ENCODE assay signal across 8 cellular contexts in the genomic region with DNA sequence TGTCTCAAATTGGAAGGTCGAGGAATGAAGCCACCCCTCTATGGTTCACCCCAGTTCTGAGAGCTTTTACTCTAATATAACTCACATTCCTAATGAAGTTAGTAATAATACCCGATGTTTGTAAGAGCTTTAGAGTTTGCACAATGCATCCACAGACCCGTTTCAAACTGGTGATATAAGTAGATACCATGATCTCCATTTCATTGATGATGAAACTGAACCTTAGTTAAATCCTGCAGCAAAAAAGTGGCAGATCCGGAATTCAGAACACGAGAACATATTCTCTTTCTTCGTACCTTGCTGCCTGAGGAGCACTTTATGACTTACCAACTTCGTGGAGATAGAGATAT. TPM values are rescaled to one million over a fixed set of nuclear protein-coding genes. Genes with fewer than 3 reads are reported as not detected.
DNase-seq lines count a peak whose midpoint lies in the region; ATAC-seq, FAIRE-seq and TF ChIP-seq lines count a peak whose summit lies in the region.

No MANE protein-coding gene starts in this region.

- ATAC-seq in Panc1: no peak
- no peak for ATAC-seq in pancreas
- ATAC-seq in HG02642 (IDR thresholded peaks at IDR 0.05; ENCODE audit: poor library complexity, unreplicated experiment): no peak

- H3K4me3 Mint-ChIP-seq in Caco-2 (ENCODE audit: unreplicated experiment): peak overlapping the region; percentile 88

- intact Hi-C loops in Caco-2 (cut with micrococcal nuclease; ENCODE audit: unreplicated experiment) (loop anchor here (2.0 to 10.0 kb wide), 3 partner anchors 37 to 93 kb away; no protein-coding TSS in a partner anchor), Panc1 (cut with micrococcal nuclease; ENCODE audit: unreplicated experiment) (no loop called here), pancreas (cut with DNase I) (no loop called here)

- H3K36me3 ChIP-seq in Caco-2 (ENCODE audit: control insufficient read depth, insufficient read depth, low read length): no peaks in the 10 kb centered on the region
- no peaks in the 10 kb centered on the region; the same call in 1 of the 2 replicates for H3K36me3 ChIP-seq in Panc1 (ENCODE audit: control insufficient read depth, insufficient read depth, low read length)
- no peaks in the 10 kb centered on the region for H3K36me3 ChIP-seq in pancreas

- DNase-seq in Caco-2 (no peak), Panc1 (ENCODE audit: low read depth, low spot score) (no peak), epithelial cell of proximal tubule (ENCODE audit: low read depth) (no peak), pancreas (no peak), DMS79 treated with DMSO at 0.1 percent for 48 hours (lab: John Stamatoyannopoulos, UW) (no peak), UCSD-AML1 (lab: John Stamatoyannopoulos, UW; ENCODE audit: unreplicated experiment) (no peak)
- DNase-seq in stimulated activated CD4-positive, alpha-beta T cell treated with anti-CD3 and anti-CD28 coated beads, Interleukin-4, amount 100 ng/mL, for 4 hours: no peak

- POLR2A ChIA-PET in Caco-2 (lab: Charles Lee) (interaction anchor here (0.7 to 1.3 kb wide), 4 partner anchors 18 to 409 kb away, joined by 3 to 16 read pairs (median 6); no protein-coding TSS in a partner anchor), Panc1 (lab: Charles Lee) (interaction anchor here (0.7 to 1.0 kb wide), 3 partner anchors 14 to 32 kb away, joined by 4 to 16 read pairs (median 4); no protein-coding TSS in a partner anchor)

- H3K9me3 Mint-ChIP-seq in Caco-2 (ENCODE audit: unreplicated experiment): no peaks in the 10 kb centered on the region

- peaks cover 25% of the 10 kb centered on the region for H3K4me1 Mint-ChIP-seq in Caco-2 (ENCODE audit: low read depth, unreplicated experiment)

- no peaks in the 10 kb centered on the region for H3K27me3 Mint-ChIP-seq in Caco-2 (ENCODE audit: insufficient read depth, unreplicated experiment)

- H3K27me3 ChIP-seq in Caco-2 (replicated peaks; ENCODE audit: control insufficient read depth, insufficient read depth, low read length) (no peaks in the 10 kb centered on the region), Panc1 (ENCODE audit: control insufficient read depth, insufficient read depth, low read length) (no peaks in the 10 kb centered on the region), pancreas (no peaks in the 10 kb centered on the region)

- CTCF ChIA-PET in Caco-2 (lab: Charles Lee): interaction anchor here (0.7 to 3.8 kb wide), 5 partner anchors 23 to 730 kb away, joined by 3 to 55 read pairs (median 4); partner anchors contain the start of gene TOM1
- CTCF ChIA-PET in Panc1 (lab: Charles Lee): interaction anchor here (2.3 kb wide), 1 partner anchor 36 kb away, joined by 21 read pairs; no protein-coding TSS in a partner anchor

- WGBS in pancreas, 2 donors: 49% methylated on average over 7 of the region's 7 CpGs

- H3K4me3 ChIP-seq in Caco-2 (ENCODE audit: low read depth, low read length) (peak overlapping the region; percentile 30), Panc1 (ENCODE audit: low read depth in 2 of 2, low read length in 2 of 2) (peak overlapping the region; percentile 53 to 76), epithelial cell of proximal tubule (ENCODE audit: low read depth, low read length) (peak overlapping the region; percentile 57), pancreas (peak overlapping the region in 3 of 4 donors; percentile 67 to 72 (median 67))

- in situ Hi-C loops in Panc1 (cut with HindIII; ENCODE audit: low pct_unique_long_range_greater_than_20kb, low sequenced_read_pairs): no loop called here

- H3K9me3 ChIP-seq in Caco-2: no peaks in the 10 kb centered on the region
- H3K9me3 ChIP-seq in Panc1 (ENCODE audit: control insufficient read depth, insufficient read depth, low read depth, low read length): no peaks in the 10 kb centered on the region
- H3K9me3 ChIP-seq in pancreas: no peaks in the 10 kb centered on the region

- H3K27ac ChIP-seq in Panc1 (ENCODE audit: low read length) (peak overlapping the region; percentile 81), pancreas (peak overlapping the region in 3 of 4 donors; percentile 29 to 79 (median 45))

- peaks cover 10% of the 10 kb centered on the region for H3K36me3 Mint-ChIP-seq in Caco-2 (ENCODE audit: insufficient read depth, unreplicated experiment)

- no peak for FAIRE-seq in pancreas (lab: Jason Lieb, UNC)

- TF ChIP-seq CTCF in Caco-2 (IDR thresholded peaks at IDR 0.05; ENCODE audit: insufficient read depth in 1 of 2, low read depth in 1 of 2, low read length in 1 of 2, severe bottlenecking in 1 of 2, unreplicated experiment in 1 of 2) (no peak), Panc1 (IDR thresholded peaks at IDR 0.05) (no peak), epithelial cell of proximal tubule (conservative IDR thresholded peaks at IDR 0.05; ENCODE audit: low read depth, low read length) (no peak), pancreas (IDR thresholded peaks at IDR 0.05) (no peak)

- peak overlapping the region; percentile 25 for H3K27ac Mint-ChIP-seq in Caco-2 (ENCODE audit: unreplicated experiment)

- no TSS peak for BruUV-seq in Caco-2 (replicated peaks; lab: Mats Ljungman, UMichigan)
- no TSS peak for BruUV-seq in Panc1 (replicated peaks; lab: Mats Ljungman, UMichigan)

- peaks cover 11% of the 10 kb centered on the region; the same call in 1 of the 2 replicates for H3K4me1 ChIP-seq in Caco-2
- H3K4me1 ChIP-seq in Panc1 (ENCODE audit: control insufficient read depth, insufficient read depth, low read length): peaks cover 10% of the 10 kb centered on the region
- H3K4me1 ChIP-seq in pancreas: peaks cover 0 to 9% (median 6%) of the 10 kb centered on the region in 3 donors

RNA-seq across cellular contexts. Expression of gene RBFOX2, which starts 0.8 kb away (rescaled TPM):
- 91.1 and 96.5 TPM in 2 replicates for total RNA-seq in Caco-2 (2022)
- 81.1 TPM for total RNA-seq in Panc1 (2021; ENCODE audit: unreplicated experiment)
- polyA plus RNA-seq in Panc1 (2012; ENCODE audit: insufficient read length): 56.5 TPM
- total RNA-seq in epithelial cell of proximal tubule: 67.0 and 70.8 TPM in 2 replicates
- 10 to 100 TPM; 16.3 to 33.7 (median 18.5) TPM for total RNA-seq in pancreas
- 10 to 100 TPM; 12.9 to 13.7 TPM for polyA plus RNA-seq in pancreas
